14 cellular contexts compared by ENCODE assay signal in the genomic region with DNA sequence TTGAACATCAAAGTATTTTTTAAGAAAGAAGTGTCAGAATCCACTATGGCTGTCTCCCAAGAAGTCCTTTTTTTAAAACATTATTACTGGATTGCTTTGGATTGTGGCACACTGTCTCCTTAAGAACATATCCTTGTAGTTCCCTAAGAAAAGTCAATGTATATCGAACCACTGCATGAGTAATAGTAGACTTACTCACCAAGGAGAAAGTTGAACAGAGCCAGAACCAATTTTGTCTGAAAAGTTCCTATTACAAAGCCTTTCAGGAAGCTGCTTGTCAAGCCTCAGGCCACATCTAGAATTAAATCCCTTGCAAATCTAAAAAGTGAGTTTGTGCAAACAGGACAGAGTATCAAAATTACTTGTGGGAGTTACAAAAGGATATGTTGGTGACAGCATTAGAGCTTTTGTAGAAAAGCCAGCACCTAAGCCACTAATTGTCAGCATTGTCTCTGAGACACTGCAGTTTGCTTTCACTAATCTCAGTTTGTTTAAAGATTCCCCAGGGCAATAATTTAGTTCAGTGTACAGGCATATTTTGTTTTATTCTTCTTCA.
DNase-seq lines count a peak whose midpoint lies in the region; ATAC-seq and TF ChIP-seq lines count a peak whose summit lies in the region.
"Had no signal": no experiment of that assay in that cellular context is flagged by ENCODE, and none has a peak within 500 bp of the region (broad histone marks: within the 10 kb centered on the region; RNA-seq: fewer than 3 reads in every experiment).

No MANE protein-coding gene starts in this region.

- BruUV-seq in A673 (replicated peaks; lab: Mats Ljungman, UMichigan), result no TSS peak

- DNase-seq in A673 (ENCODE audit: low spot score) (peak; percentile 45), HT1080 (ENCODE audit: low read depth) (peak; percentile 67), amniotic stem cell (lab: John Stamatoyannopoulos, UW) (peak; percentile 26), foreskin fibroblast (peak; percentile 50 to 80), Peyer's patch (no peak), DMS114 treated with DMSO at 0.1 percent for 48 hours (lab: John Stamatoyannopoulos, UW; ENCODE audit: unreplicated experiment) (no peak)
- DNase-seq: ACHN; activated T-cell treated with anti-CD3 and anti-CD28 coated beads, Interleukin-2, amount 50 U/mL, for 1 hour; effector memory CD4-positive, alpha-beta T cell; NCI-H526 treated with DMSO at 0.1 percent for 48 hours; stimulated activated CD4-positive, alpha-beta T cell treated with anti-CD3 and anti-CD28 coated beads, Interleukin-1b, Interleukin-23, amount 100 ng/mL, for 48 hours; uterus had no signal

- H3K4me1 ChIP-seq in A673 (ENCODE audit: insufficient read depth, low read length, poor library complexity, severe bottlenecking), result no peaks in the 10 kb centered on the region
- no peaks in the 10 kb centered on the region for H3K4me1 ChIP-seq in Peyer's patch

- H3K4me3 ChIP-seq in A673 (ENCODE audit: low read depth, low read length, poor library complexity, severe bottlenecking) (no peak overlapping the region), foreskin fibroblast (ENCODE audit: low read depth in 1 of 2, low read length in 2 of 2) (no peak overlapping the region), Peyer's patch (no peak overlapping the region)
- H3K4me3 ChIP-seq: uterus had no signal

- POLR2A ChIA-PET in A673 (lab: Charles Lee; ENCODE audit: low non-redundant PET), result no interaction called here

- no peaks in the 10 kb centered on the region for H3K9me3 ChIP-seq in A673 (ENCODE audit: low read depth, low read length, poor library complexity, severe bottlenecking)
- H3K9me3 ChIP-seq in Peyer's patch, result no peaks in the 10 kb centered on the region
- H3K9me3 ChIP-seq: uterus had no signal

- H3K36me3 ChIP-seq in A673 (ENCODE audit: insufficient read depth, low read length, poor library complexity, severe bottlenecking), result no peaks in the 10 kb centered on the region
- H3K36me3 ChIP-seq in Peyer's patch, result no peaks in the 10 kb centered on the region
- H3K36me3 ChIP-seq: uterus had no signal

- TF ChIP-seq CTCF in A673 (conservative IDR thresholded peaks at IDR 0.05; ENCODE audit: low read depth, low read length) (no peak), foreskin fibroblast (IDR thresholded peaks at IDR 0.05; ENCODE audit: low read depth, low read length) (no peak), Peyer's patch (IDR thresholded peaks at IDR 0.05) (no peak)

- intact Hi-C loops in A673 (cut with micrococcal nuclease; ENCODE audit: unreplicated experiment), result loop anchor here (2.0 to 10.0 kb wide), 2 partner anchors 49 to 199 kb away; no protein-coding TSS in a partner anchor

- TF ChIP-seq POLR2A in Peyer's patch (IDR thresholded peaks at IDR 0.05), result no peak

- H3K27me3 ChIP-seq in A673 (replicated peaks; ENCODE audit: insufficient read depth, low read depth, low read length, poor library complexity) (no peaks in the 10 kb centered on the region), Peyer's patch (no peaks in the 10 kb centered on the region)
- H3K27me3 ChIP-seq: uterus had no signal

- H3K27ac ChIP-seq in A673 (ENCODE audit: low read depth, low read length, poor library complexity, severe bottlenecking), result no peak overlapping the region
- no peak overlapping the region for H3K27ac ChIP-seq in Peyer's patch
- H3K27ac ChIP-seq: uterus had no signal

- ATAC-seq in HG03457 (IDR thresholded peaks at IDR 0.05; ENCODE audit: unreplicated experiment), result no peak
- ATAC-seq in HG03520 (IDR thresholded peaks at IDR 0.05; ENCODE audit: unreplicated experiment), result no peak

- CTCF ChIA-PET in A673 (lab: Charles Lee), result interaction anchor here (0.6 kb wide), 1 partner anchor 49 kb away, joined by 4 read pairs; no protein-coding TSS in a partner anchor

Comparison
In these comparisons a context has a peak if more than half of its experiments do, and no peak if none do; other contexts are left out.
1. DNase-seq: peak in A673 (single experiment), HT1080 (single experiment), amniotic stem cell (single experiment) and foreskin fibroblast (2 of 2); none in Peyer's patch (0 of 3) and DMS114 treated with DMSO at 0.1 percent for 48 hours (single experiment).